In the genomic region with DNA sequence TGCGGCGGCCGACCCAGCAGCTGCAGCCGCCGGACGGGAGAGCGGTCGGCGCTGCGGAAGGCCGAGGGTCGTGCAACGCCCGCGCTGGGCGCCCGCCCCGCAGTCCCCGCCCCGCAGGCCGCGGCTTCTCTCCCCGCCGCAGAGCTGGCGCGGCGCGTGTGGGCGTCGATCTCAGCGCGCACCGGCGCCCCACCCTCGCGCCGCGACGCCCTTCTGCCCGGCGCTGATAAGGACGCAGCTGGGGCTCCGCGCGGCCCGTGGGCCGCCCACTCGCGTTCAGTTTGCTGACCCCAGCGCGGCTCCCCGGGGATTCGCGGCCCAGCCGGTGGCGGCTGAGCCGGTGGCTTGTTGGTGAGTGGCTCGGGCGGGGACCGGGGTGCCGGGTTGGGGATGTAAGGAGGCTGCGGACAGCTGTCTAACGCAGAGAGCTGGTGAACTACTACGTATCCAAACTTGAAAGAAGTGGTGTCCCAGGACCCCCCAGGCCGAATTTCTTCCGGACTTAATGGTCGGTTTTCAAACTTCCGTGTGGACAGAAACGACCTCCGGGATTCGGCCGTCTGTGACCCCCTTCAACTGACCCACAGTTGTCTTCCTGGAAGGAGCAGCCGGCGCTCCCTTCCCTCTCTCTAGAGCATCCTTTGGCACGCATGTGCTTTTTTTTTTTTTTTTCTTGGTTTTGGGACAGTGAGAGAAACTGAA, we compare ENCODE assay signal across 1 cellular context.
A peak's percentile ranks its signal among the peaks of the same experiment; 100 is the strongest.
TF ChIP-seq lines count a peak whose summit lies in the region.

No MANE protein-coding gene starts in this region.

TF ChIP-seq in K562, 482 proteins besides CTCF, POLR2A, EP300 and RAD21 (continued from another document and continues in another):
- TF ChIP-seq, protein P1, sequence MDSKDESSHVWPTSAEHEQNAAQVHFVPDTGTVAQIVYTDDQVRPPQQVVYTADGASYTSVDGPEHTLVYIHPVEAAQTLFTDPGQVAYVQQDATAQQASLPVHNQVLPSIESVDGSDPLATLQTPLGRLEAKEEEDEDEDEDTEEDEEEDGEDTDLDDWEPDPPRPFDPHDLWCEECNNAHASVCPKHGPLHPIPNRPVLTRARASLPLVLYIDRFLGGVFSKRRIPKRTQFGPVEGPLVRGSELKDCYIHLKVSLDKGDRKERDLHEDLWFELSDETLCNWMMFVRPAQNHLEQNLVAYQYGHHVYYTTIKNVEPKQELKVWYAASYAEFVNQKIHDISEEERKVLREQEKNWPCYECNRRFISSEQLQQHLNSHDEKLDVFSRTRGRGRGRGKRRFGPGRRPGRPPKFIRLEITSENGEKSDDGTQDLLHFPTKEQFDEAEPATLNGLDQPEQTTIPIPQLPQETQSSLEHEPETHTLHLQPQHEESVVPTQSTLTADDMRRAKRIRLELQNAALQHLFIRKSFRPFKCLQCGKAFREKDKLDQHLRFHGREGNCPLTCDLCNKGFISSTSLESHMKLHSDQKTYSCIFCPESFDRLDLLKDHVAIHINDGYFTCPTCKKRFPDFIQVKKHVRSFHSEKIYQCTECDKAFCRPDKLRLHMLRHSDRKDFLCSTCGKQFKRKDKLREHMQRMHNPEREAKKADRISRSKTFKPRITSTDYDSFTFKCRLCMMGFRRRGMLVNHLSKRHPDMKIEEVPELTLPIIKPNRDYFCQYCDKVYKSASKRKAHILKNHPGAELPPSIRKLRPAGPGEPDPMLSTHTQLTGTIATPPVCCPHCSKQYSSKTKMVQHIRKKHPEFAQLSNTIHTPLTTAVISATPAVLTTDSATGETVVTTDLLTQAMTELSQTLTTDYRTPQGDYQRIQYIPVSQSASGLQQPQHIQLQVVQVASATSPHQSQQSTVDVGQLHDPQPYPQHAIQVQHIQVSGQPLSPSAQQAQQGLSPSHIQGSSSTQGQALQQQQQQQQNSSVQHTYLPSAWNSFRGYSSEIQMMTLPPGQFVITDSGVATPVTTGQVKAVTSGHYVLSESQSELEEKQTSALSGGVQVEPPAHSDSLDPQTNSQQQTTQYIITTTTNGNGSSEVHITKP (IDR thresholded peaks at IDR 0.05; ENCODE audit: partially characterized antibody): no peak
- TF ChIP-seq, protein P2, sequence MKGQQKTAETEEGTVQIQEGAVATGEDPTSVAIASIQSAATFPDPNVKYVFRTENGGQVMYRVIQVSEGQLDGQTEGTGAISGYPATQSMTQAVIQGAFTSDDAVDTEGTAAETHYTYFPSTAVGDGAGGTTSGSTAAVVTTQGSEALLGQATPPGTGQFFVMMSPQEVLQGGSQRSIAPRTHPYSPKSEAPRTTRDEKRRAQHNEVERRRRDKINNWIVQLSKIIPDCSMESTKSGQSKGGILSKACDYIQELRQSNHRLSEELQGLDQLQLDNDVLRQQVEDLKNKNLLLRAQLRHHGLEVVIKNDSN (CRISPR knock-in tag; IDR thresholded peaks at IDR 0.05): no peak
- TF ChIP-seq EGR1 (conservative IDR thresholded peaks at IDR 0.05): peak; percentile 64
- TF ChIP-seq, protein P3, sequence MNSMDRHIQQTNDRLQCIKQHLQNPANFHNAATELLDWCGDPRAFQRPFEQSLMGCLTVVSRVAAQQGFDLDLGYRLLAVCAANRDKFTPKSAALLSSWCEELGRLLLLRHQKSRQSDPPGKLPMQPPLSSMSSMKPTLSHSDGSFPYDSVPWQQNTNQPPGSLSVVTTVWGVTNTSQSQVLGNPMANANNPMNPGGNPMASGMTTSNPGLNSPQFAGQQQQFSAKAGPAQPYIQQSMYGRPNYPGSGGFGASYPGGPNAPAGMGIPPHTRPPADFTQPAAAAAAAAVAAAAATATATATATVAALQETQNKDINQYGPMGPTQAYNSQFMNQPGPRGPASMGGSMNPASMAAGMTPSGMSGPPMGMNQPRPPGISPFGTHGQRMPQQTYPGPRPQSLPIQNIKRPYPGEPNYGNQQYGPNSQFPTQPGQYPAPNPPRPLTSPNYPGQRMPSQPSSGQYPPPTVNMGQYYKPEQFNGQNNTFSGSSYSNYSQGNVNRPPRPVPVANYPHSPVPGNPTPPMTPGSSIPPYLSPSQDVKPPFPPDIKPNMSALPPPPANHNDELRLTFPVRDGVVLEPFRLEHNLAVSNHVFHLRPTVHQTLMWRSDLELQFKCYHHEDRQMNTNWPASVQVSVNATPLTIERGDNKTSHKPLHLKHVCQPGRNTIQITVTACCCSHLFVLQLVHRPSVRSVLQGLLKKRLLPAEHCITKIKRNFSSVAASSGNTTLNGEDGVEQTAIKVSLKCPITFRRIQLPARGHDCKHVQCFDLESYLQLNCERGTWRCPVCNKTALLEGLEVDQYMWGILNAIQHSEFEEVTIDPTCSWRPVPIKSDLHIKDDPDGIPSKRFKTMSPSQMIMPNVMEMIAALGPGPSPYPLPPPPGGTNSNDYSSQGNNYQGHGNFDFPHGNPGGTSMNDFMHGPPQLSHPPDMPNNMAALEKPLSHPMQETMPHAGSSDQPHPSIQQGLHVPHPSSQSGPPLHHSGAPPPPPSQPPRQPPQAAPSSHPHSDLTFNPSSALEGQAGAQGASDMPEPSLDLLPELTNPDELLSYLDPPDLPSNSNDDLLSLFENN (IDR thresholded peaks at IDR 0.05; ENCODE audit: low read depth in 2 of 2, low read length in 2 of 2): no peak
- TF ChIP-seq HDAC8 (tag; IDR thresholded peaks at IDR 0.05): no peak
- no peak for TF ChIP-seq RCOR1 (IDR thresholded peaks at IDR 0.05; ENCODE audit: borderline replicate concordance in 1 of 2, low read depth in 2 of 2, low read length in 2 of 2)
- TF ChIP-seq NFIC (IDR thresholded peaks at IDR 0.05): peak; percentile 45
- TF ChIP-seq ZFX (CRISPR knock-in tag; IDR thresholded peaks at IDR 0.05): 0 out of 2 replicates have a peak, but pooled peaks have one; percentile 9
- no peak for TF ChIP-seq POLR2H (tag; IDR thresholded peaks at IDR 0.05; ENCODE audit: low read depth)
- TF ChIP-seq RUNX1 (IDR thresholded peaks at IDR 0.05; ENCODE audit: low read depth): no peak
- TF ChIP-seq MCM5 (IDR thresholded peaks at IDR 0.05; ENCODE audit: low read depth): no peak
- TF ChIP-seq, protein P4, sequence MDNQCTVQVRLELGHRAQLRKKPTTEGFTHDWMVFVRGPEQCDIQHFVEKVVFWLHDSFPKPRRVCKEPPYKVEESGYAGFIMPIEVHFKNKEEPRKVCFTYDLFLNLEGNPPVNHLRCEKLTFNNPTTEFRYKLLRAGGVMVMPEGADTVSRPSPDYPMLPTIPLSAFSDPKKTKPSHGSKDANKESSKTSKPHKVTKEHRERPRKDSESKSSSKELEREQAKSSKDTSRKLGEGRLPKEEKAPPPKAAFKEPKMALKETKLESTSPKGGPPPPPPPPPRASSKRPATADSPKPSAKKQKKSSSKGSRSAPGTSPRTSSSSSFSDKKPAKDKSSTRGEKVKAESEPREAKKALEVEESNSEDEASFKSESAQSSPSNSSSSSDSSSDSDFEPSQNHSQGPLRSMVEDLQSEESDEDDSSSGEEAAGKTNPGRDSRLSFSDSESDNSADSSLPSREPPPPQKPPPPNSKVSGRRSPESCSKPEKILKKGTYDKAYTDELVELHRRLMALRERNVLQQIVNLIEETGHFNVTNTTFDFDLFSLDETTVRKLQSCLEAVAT (IDR thresholded peaks at IDR 0.05): no peak
- TF ChIP-seq, protein P5, sequence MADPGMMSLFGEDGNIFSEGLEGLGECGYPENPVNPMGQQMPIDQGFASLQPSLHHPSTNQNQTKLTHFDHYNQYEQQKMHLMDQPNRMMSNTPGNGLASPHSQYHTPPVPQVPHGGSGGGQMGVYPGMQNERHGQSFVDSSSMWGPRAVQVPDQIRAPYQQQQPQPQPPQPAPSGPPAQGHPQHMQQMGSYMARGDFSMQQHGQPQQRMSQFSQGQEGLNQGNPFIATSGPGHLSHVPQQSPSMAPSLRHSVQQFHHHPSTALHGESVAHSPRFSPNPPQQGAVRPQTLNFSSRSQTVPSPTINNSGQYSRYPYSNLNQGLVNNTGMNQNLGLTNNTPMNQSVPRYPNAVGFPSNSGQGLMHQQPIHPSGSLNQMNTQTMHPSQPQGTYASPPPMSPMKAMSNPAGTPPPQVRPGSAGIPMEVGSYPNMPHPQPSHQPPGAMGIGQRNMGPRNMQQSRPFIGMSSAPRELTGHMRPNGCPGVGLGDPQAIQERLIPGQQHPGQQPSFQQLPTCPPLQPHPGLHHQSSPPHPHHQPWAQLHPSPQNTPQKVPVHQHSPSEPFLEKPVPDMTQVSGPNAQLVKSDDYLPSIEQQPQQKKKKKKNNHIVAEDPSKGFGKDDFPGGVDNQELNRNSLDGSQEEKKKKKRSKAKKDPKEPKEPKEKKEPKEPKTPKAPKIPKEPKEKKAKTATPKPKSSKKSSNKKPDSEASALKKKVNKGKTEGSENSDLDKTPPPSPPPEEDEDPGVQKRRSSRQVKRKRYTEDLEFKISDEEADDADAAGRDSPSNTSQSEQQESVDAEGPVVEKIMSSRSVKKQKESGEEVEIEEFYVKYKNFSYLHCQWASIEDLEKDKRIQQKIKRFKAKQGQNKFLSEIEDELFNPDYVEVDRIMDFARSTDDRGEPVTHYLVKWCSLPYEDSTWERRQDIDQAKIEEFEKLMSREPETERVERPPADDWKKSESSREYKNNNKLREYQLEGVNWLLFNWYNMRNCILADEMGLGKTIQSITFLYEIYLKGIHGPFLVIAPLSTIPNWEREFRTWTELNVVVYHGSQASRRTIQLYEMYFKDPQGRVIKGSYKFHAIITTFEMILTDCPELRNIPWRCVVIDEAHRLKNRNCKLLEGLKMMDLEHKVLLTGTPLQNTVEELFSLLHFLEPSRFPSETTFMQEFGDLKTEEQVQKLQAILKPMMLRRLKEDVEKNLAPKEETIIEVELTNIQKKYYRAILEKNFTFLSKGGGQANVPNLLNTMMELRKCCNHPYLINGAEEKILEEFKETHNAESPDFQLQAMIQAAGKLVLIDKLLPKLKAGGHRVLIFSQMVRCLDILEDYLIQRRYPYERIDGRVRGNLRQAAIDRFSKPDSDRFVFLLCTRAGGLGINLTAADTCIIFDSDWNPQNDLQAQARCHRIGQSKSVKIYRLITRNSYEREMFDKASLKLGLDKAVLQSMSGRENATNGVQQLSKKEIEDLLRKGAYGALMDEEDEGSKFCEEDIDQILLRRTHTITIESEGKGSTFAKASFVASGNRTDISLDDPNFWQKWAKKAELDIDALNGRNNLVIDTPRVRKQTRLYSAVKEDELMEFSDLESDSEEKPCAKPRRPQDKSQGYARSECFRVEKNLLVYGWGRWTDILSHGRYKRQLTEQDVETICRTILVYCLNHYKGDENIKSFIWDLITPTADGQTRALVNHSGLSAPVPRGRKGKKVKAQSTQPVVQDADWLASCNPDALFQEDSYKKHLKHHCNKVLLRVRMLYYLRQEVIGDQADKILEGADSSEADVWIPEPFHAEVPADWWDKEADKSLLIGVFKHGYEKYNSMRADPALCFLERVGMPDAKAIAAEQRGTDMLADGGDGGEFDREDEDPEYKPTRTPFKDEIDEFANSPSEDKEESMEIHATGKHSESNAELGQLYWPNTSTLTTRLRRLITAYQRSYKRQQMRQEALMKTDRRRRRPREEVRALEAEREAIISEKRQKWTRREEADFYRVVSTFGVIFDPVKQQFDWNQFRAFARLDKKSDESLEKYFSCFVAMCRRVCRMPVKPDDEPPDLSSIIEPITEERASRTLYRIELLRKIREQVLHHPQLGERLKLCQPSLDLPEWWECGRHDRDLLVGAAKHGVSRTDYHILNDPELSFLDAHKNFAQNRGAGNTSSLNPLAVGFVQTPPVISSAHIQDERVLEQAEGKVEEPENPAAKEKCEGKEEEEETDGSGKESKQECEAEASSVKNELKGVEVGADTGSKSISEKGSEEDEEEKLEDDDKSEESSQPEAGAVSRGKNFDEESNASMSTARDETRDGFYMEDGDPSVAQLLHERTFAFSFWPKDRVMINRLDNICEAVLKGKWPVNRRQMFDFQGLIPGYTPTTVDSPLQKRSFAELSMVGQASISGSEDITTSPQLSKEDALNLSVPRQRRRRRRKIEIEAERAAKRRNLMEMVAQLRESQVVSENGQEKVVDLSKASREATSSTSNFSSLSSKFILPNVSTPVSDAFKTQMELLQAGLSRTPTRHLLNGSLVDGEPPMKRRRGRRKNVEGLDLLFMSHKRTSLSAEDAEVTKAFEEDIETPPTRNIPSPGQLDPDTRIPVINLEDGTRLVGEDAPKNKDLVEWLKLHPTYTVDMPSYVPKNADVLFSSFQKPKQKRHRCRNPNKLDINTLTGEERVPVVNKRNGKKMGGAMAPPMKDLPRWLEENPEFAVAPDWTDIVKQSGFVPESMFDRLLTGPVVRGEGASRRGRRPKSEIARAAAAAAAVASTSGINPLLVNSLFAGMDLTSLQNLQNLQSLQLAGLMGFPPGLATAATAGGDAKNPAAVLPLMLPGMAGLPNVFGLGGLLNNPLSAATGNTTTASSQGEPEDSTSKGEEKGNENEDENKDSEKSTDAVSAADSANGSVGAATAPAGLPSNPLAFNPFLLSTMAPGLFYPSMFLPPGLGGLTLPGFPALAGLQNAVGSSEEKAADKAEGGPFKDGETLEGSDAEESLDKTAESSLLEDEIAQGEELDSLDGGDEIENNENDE (IDR thresholded peaks at IDR 0.05; ENCODE audit: low read depth, low read length): no peak
- no peak for TF ChIP-seq MXI1 (IDR thresholded peaks at IDR 0.05; ENCODE audit: low read depth, low read length)
- TF ChIP-seq SMAD3 (CRISPR knock-in tag; conservative IDR thresholded peaks at IDR 0.05): no peak
- no peak for TF ChIP-seq HNRNPH1 (optimal IDR thresholded peaks at IDR 0.05; ENCODE audit: low read depth, low read length)
- no peak for TF ChIP-seq ELF1 (tag; IDR thresholded peaks at IDR 0.05)
- no peak for TF ChIP-seq ZNF444 (CRISPR knock-in tag; IDR thresholded peaks at IDR 0.05)
- no peak for TF ChIP-seq ZFPM2 (CRISPR knock-in tag; IDR thresholded peaks at IDR 0.05)
- TF ChIP-seq ZNF778 (CRISPR knock-in tag; IDR thresholded peaks at IDR 0.05): no peak
- no peak for TF ChIP-seq ZBED1 (IDR thresholded peaks at IDR 0.05)
- peak; percentile 91 for TF ChIP-seq GATAD2B (IDR thresholded peaks at IDR 0.05; ENCODE audit: borderline replicate concordance)
- no peak for TF ChIP-seq CREBBP (IDR thresholded peaks at IDR 0.05; ENCODE audit: low read depth, low read length)
- TF ChIP-seq SMAD4 (CRISPR knock-in tag; conservative IDR thresholded peaks at IDR 0.05): peak; percentile 53
- TF ChIP-seq, protein P6, sequence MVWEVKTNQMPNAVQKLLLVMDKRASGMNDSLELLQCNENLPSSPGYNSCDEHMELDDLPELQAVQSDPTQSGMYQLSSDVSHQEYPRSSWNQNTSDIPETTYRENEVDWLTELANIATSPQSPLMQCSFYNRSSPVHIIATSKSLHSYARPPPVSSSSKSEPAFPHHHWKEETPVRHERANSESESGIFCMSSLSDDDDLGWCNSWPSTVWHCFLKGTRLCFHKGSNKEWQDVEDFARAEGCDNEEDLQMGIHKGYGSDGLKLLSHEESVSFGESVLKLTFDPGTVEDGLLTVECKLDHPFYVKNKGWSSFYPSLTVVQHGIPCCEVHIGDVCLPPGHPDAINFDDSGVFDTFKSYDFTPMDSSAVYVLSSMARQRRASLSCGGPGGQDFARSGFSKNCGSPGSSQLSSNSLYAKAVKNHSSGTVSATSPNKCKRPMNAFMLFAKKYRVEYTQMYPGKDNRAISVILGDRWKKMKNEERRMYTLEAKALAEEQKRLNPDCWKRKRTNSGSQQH (CRISPR knock-in tag; IDR thresholded peaks at IDR 0.05): no peak
- TF ChIP-seq, protein P7, sequence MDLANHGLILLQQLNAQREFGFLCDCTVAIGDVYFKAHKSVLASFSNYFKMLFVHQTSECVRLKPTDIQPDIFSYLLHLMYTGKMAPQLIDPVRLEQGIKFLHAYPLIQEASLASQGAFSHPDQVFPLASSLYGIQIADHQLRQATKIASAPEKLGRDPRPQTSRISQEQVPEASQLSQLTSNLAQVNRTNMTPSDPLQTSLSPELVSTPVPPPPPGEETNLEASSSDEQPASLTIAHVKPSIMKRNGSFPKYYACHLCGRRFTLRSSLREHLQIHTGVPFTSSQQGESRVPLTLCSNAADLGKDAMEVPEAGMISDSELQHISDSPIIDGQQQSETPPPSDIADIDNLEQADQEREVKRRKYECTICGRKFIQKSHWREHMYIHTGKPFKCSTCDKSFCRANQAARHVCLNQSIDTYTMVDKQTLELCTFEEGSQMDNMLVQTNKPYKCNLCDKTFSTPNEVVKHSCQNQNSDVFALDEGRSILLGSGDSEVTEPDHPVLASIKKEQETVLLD (IDR thresholded peaks at IDR 0.05): 0 out of 2 replicates have a peak, but pooled peaks have one; percentile 27
- no peak for TF ChIP-seq BRCA1 (IDR thresholded peaks at IDR 0.05)
- TF ChIP-seq BRCA1 (CRISPR knock-in tag; IDR thresholded peaks at IDR 0.05): no peak
- TF ChIP-seq ARID1B (IDR thresholded peaks at IDR 0.05): peak; percentile 38; the same call in 1 of the 2 replicates
- no peak for TF ChIP-seq ZKSCAN8 (CRISPR knock-in tag; IDR thresholded peaks at IDR 0.05)
